12 cellular contexts compared by ENCODE assay signal in genomic region chr6:100595456-100595855, GRCh38.
DNase-seq lines count a peak whose midpoint lies in the region.
"Had no signal": no experiment of that assay in that cellular context is flagged by ENCODE, and none has a peak within 500 bp of the region (broad histone marks: within the 10 kb centered on the region; RNA-seq: fewer than 3 reads in every experiment).

No MANE protein-coding gene starts in this region.

- H3K36me3 ChIP-seq in effector memory CD4-positive, alpha-beta T cell (ENCODE audit: control insufficient read depth, insufficient read depth, low read length): no peaks in the 10 kb centered on the region
- H3K36me3 ChIP-seq: HAP-1 had no signal

- in situ Hi-C loops in SK-MEL-5 (cut with HindIII; ENCODE audit: low pct_unique_long_range_greater_than_20kb, low sequenced_read_pairs): no loop called here

- no peaks in the 10 kb centered on the region for H3K9me3 ChIP-seq in effector memory CD4-positive, alpha-beta T cell (ENCODE audit: control insufficient read depth, low read length)
- H3K9me3 ChIP-seq: BLaER1 treated with 17β-estradiol and CSF1 and Interleukin-3, amounts not matched to agents 10 nM and 100 nM; HAP-1 had no signal

- intact Hi-C loops in cardiac septum (cut with DNase I): no loop called here

- H3K4me1 ChIP-seq in effector memory CD4-positive, alpha-beta T cell (ENCODE audit: control insufficient read depth, insufficient read depth, low read length, poor library complexity, severe bottlenecking): no peaks in the 10 kb centered on the region
- H3K4me1 ChIP-seq: BLaER1 treated with 17β-estradiol and CSF1 and Interleukin-3, amounts not matched to agents 10 nM and 100 nM had no signal

- DNase-seq in Ammon's horn (ENCODE audit: low spot score) (peak; percentile 28), SK-MEL-5 (ENCODE audit: low read depth, low spot score) (peak; percentile 26), inferior parietal cortex (ENCODE audit: extremely low spot score) (peak; percentile 9), putamen (ENCODE audit: low spot score) (peak; percentile 9), OCI-M2 (lab: John Stamatoyannopoulos, UW; ENCODE audit: unreplicated experiment) (no peak), cardiac septum (ENCODE audit: low spot score) (no peak)
- no peak for DNase-seq in effector memory CD4-positive, alpha-beta T cell
- DNase-seq: 8988T; CD8-positive, alpha-beta T cell; GM23248 had no signal

- no peak overlapping the region for H3K4me3 ChIP-seq in effector memory CD4-positive, alpha-beta T cell (ENCODE audit: insufficient read depth, low read depth, low read length, poor library complexity, severe bottlenecking)
- H3K4me3 ChIP-seq: BLaER1 treated with 17β-estradiol and CSF1 and Interleukin-3, amounts not matched to agents 10 nM and 100 nM; GM23248; HAP-1 had no signal

- H3K27ac ChIP-seq in effector memory CD4-positive, alpha-beta T cell (ENCODE audit: insufficient read depth, low read length, poor library complexity, severe bottlenecking): no peak overlapping the region
- H3K27ac ChIP-seq: BLaER1 treated with 17β-estradiol and CSF1 and Interleukin-3, amounts not matched to agents 10 nM and 100 nM; GM23248 had no signal

- no peaks in the 10 kb centered on the region for H3K27me3 ChIP-seq in effector memory CD4-positive, alpha-beta T cell (replicated peaks; ENCODE audit: control insufficient read depth, insufficient read depth, low read length, poor library complexity, severe bottlenecking)
- H3K27me3 ChIP-seq: BLaER1 treated with 17β-estradiol and CSF1 and Interleukin-3, amounts not matched to agents 10 nM and 100 nM had no signal

Comparison
In these comparisons a context has a peak if more than half of its experiments do, and no peak if none do; other contexts are left out.
1. DNase-seq: peak in Ammon's horn (single experiment), SK-MEL-5 (single experiment), inferior parietal cortex (single experiment) and putamen (single experiment); none in effector memory CD4-positive, alpha-beta T cell (0 of 3), OCI-M2 (single experiment) and cardiac septum (single experiment).